13 cellular contexts compared by ENCODE assay signal in genomic region chr20:43824279-43824678, GRCh38.
"Had no signal": no experiment of that assay in that cellular context is flagged by ENCODE, and none has a peak within 500 bp of the region (broad histone marks: within the 10 kb centered on the region; RNA-seq: fewer than 3 reads in every experiment).

No MANE protein-coding gene starts in this region.

- H3K4me3 ChIP-seq: colonic mucosa, hepatocyte, suprapubic skin, thyroid gland, vagina had no signal

- ATAC-seq: left lobe of liver; naive thymus-derived CD4-positive, alpha-beta T cell had no signal

- H3K4me2 ChIP-seq: hepatocyte had no signal

- H3K4me3 Mint-ChIP-seq: naive thymus-derived CD4-positive, alpha-beta T cell; nephron progenitor cell; type B pancreatic cell had no signal

- H3K79me2 ChIP-seq: hepatocyte had no signal

- DNase-seq: foreskin melanocyte; kidney glomerular epithelial cell; naive thymus-derived CD4-positive, alpha-beta T cell; stimulated activated CD4-positive, alpha-beta T cell treated with anti-CD3 and anti-CD28 coated beads, Interleukin-2, amount 100 ng/mL, for 48 hours; stimulated activated naive CD4-positive, alpha-beta T cell treated with Interleukin-2 at 50 U/mL for 16 hours; thyroid gland had no signal

- H3K9me3 Mint-ChIP-seq: nephron progenitor cell, type B pancreatic cell had no signal

- H3K27ac Mint-ChIP-seq: naive thymus-derived CD4-positive, alpha-beta T cell; nephron progenitor cell; type B pancreatic cell had no signal

- H3K36me3 ChIP-seq: colonic mucosa, suprapubic skin, thyroid gland, vagina had no signal

- H2AFZ ChIP-seq: hepatocyte had no signal

- H3K4me1 Mint-ChIP-seq: naive thymus-derived CD4-positive, alpha-beta T cell; nephron progenitor cell had no signal

- H3K9me3 ChIP-seq: colonic mucosa, suprapubic skin, thyroid gland, vagina had no signal

- H3K27ac ChIP-seq: colonic mucosa, hepatocyte, suprapubic skin, thyroid gland, vagina had no signal

- H3K36me3 Mint-ChIP-seq: type B pancreatic cell had no signal

- H3K27me3 ChIP-seq: colonic mucosa, thyroid gland, vagina had no signal

- H3K4me1 ChIP-seq: colonic mucosa, suprapubic skin, thyroid gland, vagina had no signal
